Comparison of ENCODE assay signal across 8 cellular contexts in the genomic region with DNA sequence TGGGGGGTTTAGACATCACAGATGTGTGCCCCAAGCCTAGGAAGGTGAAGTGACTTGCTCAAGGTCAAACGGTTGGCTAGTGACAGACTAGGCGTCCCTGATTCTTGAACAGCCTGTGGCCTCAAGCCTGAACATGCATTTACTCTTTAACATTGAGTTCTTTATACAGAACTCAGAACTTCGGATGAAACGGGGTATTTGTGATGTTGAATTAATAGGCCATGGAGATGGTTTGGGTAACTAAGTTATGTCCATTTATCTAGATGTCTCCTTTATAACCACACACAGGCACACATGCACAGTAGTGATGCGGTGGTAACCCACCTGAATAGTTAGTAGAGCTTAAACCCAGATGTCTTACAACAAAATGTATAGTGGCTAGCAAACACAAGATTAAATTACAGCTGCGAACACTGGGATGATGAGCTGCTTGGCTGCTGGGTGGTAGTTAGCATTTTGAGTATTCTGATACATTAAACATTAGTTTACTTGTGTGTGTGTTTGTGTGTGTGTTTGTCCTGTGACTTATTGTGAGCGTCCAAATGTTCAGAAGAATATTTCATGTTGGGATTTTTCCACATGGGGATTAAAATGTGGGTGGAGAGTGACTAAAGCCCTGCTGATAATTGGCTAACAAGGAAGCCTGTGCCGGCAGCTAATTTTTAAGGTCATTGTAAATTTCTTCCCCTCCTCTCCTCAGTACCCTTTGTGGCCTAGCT. TPM values are rescaled to one million over a fixed set of nuclear protein-coding genes. Genes with fewer than 3 reads are reported as not detected.
DNase-seq lines count a peak whose midpoint lies in the region; ATAC-seq and TF ChIP-seq lines count a peak whose summit lies in the region.

No MANE protein-coding gene starts in this region.

- peak overlapping the region; percentile 94 for H3K27ac Mint-ChIP-seq in memory B cell

- H3K4me1 ChIP-seq in ACC112 (ENCODE audit: control insufficient read depth, insufficient read depth, low read length, unreplicated experiment) (peaks cover 46% of the 10 kb centered on the region), HUES48 (ENCODE audit: control insufficient read depth, insufficient read depth, low read length) (peaks cover 66% of the 10 kb centered on the region), vagina (peaks cover 67% of the 10 kb centered on the region)

- H3K27me3 Mint-ChIP-seq in memory B cell, result no peaks in the 10 kb centered on the region

- intact Hi-C loops in vagina (cut with DNase I), result loop anchor here (10.0 kb wide), 1 partner anchor 211 kb away; no protein-coding TSS in a partner anchor

- H3K9me3 Mint-ChIP-seq in memory B cell, result no peaks in the 10 kb centered on the region

- H3K4me3 ChIP-seq in ACC112 (ENCODE audit: low read depth, low read length), result peak overlapping the region; percentile 83
- H3K4me3 ChIP-seq in HUES48 (ENCODE audit: low read depth, low read length), result peak overlapping the region; percentile 84
- peak overlapping the region; percentile 77 for H3K4me3 ChIP-seq in brain microvascular endothelial cell (ENCODE audit: low read depth, low read length)
- H3K4me3 ChIP-seq in vagina, result peak overlapping the region; percentile 92 to 98

- H3K9me3 ChIP-seq in HUES48 (ENCODE audit: control insufficient read depth, insufficient read depth, low read length) (no peaks in the 10 kb centered on the region), vagina (no peaks in the 10 kb centered on the region)

- H3K36me3 ChIP-seq in ACC112 (ENCODE audit: insufficient read depth, low read length) (no peaks in the 10 kb centered on the region), HUES48 (ENCODE audit: control insufficient read depth, insufficient read depth, low read length) (peaks cover 4% of the 10 kb centered on the region; the same call in 1 of the 2 replicates), brain microvascular endothelial cell (replicated peaks) (no peaks in the 10 kb centered on the region), vagina (no peaks in the 10 kb centered on the region)

- H2AFZ ChIP-seq in ACC112 (ENCODE audit: low read length, unreplicated experiment), result no peak overlapping the region

- no peak overlapping the region for H3K9ac ChIP-seq in HUES48 (ENCODE audit: low read depth, low read length)

- DNase-seq in brain microvascular endothelial cell, result no peak
- DNase-seq in memory B cell (ENCODE audit: low spot score in 2 of 2), result no peak
- DNase-seq in vagina (ENCODE audit: extremely low spot score in 2 of 2), result no peak

- ATAC-seq in memory B cell (ENCODE audit: low read depth) (no peak), HG03108 (IDR thresholded peaks at IDR 0.05; ENCODE audit: unreplicated experiment) (no peak), GM19455 (IDR thresholded peaks at IDR 0.05; ENCODE audit: unreplicated experiment) (no peak), GM21576 (IDR thresholded peaks at IDR 0.05; ENCODE audit: unreplicated experiment) (no peak)

- peaks cover 1% of the 10 kb centered on the region for H3K36me3 Mint-ChIP-seq in memory B cell

- H3K4me1 Mint-ChIP-seq in memory B cell, result peaks cover 49% of the 10 kb centered on the region

- H3K27me3 ChIP-seq in ACC112 (ENCODE audit: insufficient read depth, low read length) (no peaks in the 10 kb centered on the region; the same call in 1 of the 2 replicates), HUES48 (ENCODE audit: control insufficient read depth, insufficient read depth, low read length) (peaks cover 11% of the 10 kb centered on the region), brain microvascular endothelial cell (replicated peaks) (no peaks in the 10 kb centered on the region), vagina (no peaks in the 10 kb centered on the region)

- peak overlapping the region; percentile 99 for H3K27ac ChIP-seq in ACC112 (ENCODE audit: low read depth, low read length)
- peak overlapping the region; percentile 77 for H3K27ac ChIP-seq in HUES48 (ENCODE audit: low read depth, low read length)
- H3K27ac ChIP-seq in brain microvascular endothelial cell, result peak overlapping the region; percentile 86
- H3K27ac ChIP-seq in vagina, result peak overlapping the region; percentile 97

- TF ChIP-seq CTCF in brain microvascular endothelial cell (IDR thresholded peaks at IDR 0.05; ENCODE audit: low read depth, low read length, missing control alignments), result no peak
- no peak for TF ChIP-seq CTCF in vagina (IDR thresholded peaks at IDR 0.05)

- H3K4me3 Mint-ChIP-seq in memory B cell, result peak overlapping the region; percentile 92

- H3K79me2 ChIP-seq in ACC112 (ENCODE audit: control insufficient read depth, insufficient read depth, low read length, unreplicated experiment), result peaks cover 56% of the 10 kb centered on the region

- no peak for TF ChIP-seq POLR2A in vagina (IDR thresholded peaks at IDR 0.05)

- in situ Hi-C loops in brain microvascular endothelial cell (cut with HindIII; ENCODE audit: low pct_ligation_motif_present, low sequenced_read_pairs), result loop anchor here (25.0 kb wide), 1 partner anchor 112 kb away; no protein-coding TSS in a partner anchor

RNA-seq across cellular contexts. Expression of gene ATP1A1, which starts 2.3 kb away (rescaled TPM):
- total RNA-seq in vagina, result 358 TPM
